Comparison of ENCODE assay signal across 8 cellular contexts in the genomic region with DNA sequence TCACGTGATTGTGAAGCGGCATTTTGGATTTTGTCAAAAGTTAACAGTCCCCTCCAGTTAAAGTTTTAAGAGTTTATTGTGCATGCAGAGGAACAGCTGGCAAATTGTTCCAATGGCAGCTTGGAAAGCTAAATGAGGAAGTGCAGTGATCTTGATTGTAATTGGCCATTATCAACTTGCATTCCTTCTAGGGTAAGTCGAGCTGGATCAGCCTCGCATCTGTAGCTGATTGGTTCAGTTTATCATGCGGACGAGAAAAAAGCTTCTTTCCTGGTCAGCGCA. TPM values are rescaled to one million over a fixed set of nuclear protein-coding genes. Genes with fewer than 3 reads are reported as not detected.
DNase-seq lines count a peak whose midpoint lies in the region; ATAC-seq and TF ChIP-seq lines count a peak whose summit lies in the region.

No MANE protein-coding gene starts in this region.

- H3K27ac ChIP-seq in gastroesophageal sphincter (peak overlapping the region in 3 of 4 donors; percentile 81 to 90 (median 89)), trophoblast cell (ENCODE audit: low read depth, low read length) (peak overlapping the region; percentile 63)

- H3K4me1 Mint-ChIP-seq in activated B cell treated with CpG ODN at 0.5 μM for 24 hours, result peaks cover 28% of the 10 kb centered on the region

- H3K36me3 ChIP-seq in gastroesophageal sphincter, result no peaks in the 10 kb centered on the region
- peaks cover 5 to 12% of the 10 kb centered on the region in 2 experiments for H3K36me3 ChIP-seq in trophoblast cell (ENCODE audit: control insufficient read depth in 1 of 2, insufficient read depth in 2 of 2, low read length in 2 of 2)

- peaks cover 7% of the 10 kb centered on the region for H3K79me1 ChIP-seq in trophoblast cell (ENCODE audit: low read length)

- peak overlapping the region; percentile 90 for H3K4me3 ChIP-seq in AG10803 (ENCODE audit: low read length)
- H3K4me3 ChIP-seq in GM08714 (ENCODE audit: low read length), result peak overlapping the region; percentile 72
- peak overlapping the region; percentile 72 to 85 for H3K4me3 ChIP-seq in gastroesophageal sphincter
- H3K4me3 ChIP-seq in trophoblast cell (ENCODE audit: low read depth, low read length), result peak overlapping the region; percentile 94

- no peak overlapping the region for H2BK120ac ChIP-seq in trophoblast cell (ENCODE audit: insufficient read depth, low read length, poor library complexity)

- H2AK5ac ChIP-seq in trophoblast cell (ENCODE audit: low read length), result no peak overlapping the region

- TF ChIP-seq CTCF in AG10803 (conservative IDR thresholded peaks at IDR 0.05; ENCODE audit: low read length) (no peak), activated B cell treated with CpG ODN at 0.5 μM for 24 hours (IDR thresholded peaks at IDR 0.05) (no peak), gastroesophageal sphincter (IDR thresholded peaks at IDR 0.05) (no peak)

- DNase-seq in AG10803 (ENCODE audit: low read depth) (peak; percentile 69), Kasumi-1 (lab: John Stamatoyannopoulos, UW) (peak; percentile 88 to 93), activated B cell treated with CpG ODN at 0.5 μM for 24 hours (no peak), trophoblast cell (peak; percentile 21 to 59), NCI-H1092 (lab: John Stamatoyannopoulos, UW) (no peak)
- no peak for DNase-seq in activated CD8-positive, alpha-beta memory T cell treated with anti-CD3 and anti-CD28 coated beads, Interleukin-2, amount 50 U/mL, for 4 hours

- H4K91ac ChIP-seq in trophoblast cell (ENCODE audit: low read depth, low read length), result peak overlapping the region; percentile 81

- peak overlapping the region; percentile 7 for H3K4ac ChIP-seq in trophoblast cell (ENCODE audit: low read depth, low read length)

- H3K14ac ChIP-seq in trophoblast cell (ENCODE audit: low read length), result no peak overlapping the region

- no peak overlapping the region for H3K18ac ChIP-seq in trophoblast cell (ENCODE audit: low read length)

- peak overlapping the region; percentile 69 for H3K23ac ChIP-seq in trophoblast cell (ENCODE audit: low read length)

- peak overlapping the region; percentile 96 for H4K12ac ChIP-seq in trophoblast cell (ENCODE audit: low read depth, low read length)

- no peak for TF ChIP-seq EP300 in gastroesophageal sphincter (IDR thresholded peaks at IDR 0.05)

- intact Hi-C loops in activated B cell treated with CpG ODN at 0.5 μM for 24 hours (cut with micrococcal nuclease), result loop anchor here (2.0 to 10.0 kb wide), 3 partner anchors 144 to 612 kb away; a partner anchor contains a TSS

- H3K79me2 ChIP-seq in trophoblast cell (ENCODE audit: control insufficient read depth, insufficient read depth, low read length, poor library complexity), result peaks cover 8% of the 10 kb centered on the region

- peak overlapping the region; percentile 98 for H3K4me3 Mint-ChIP-seq in activated B cell treated with CpG ODN at 0.5 μM for 24 hours

- CTCF ChIA-PET in activated B cell treated with CpG ODN at 0.5 μM for 24 hours (lab: Charles Lee), result interaction anchor here (1.0 kb wide), 1 partner anchor 27 kb away, joined by 3 read pairs; a partner anchor contains a TSS

- H2BK5ac ChIP-seq in trophoblast cell (ENCODE audit: low read depth, low read length, poor library complexity), result no peak overlapping the region

- TF ChIP-seq POLR2A in gastroesophageal sphincter (IDR thresholded peaks at IDR 0.05), result no peak

- peak overlapping the region; percentile 99 for H2AFZ ChIP-seq in trophoblast cell (ENCODE audit: insufficient read depth, low read length, poor library complexity)

- peaks cover 21% of the 10 kb centered on the region for H3K36me3 Mint-ChIP-seq in activated B cell treated with CpG ODN at 0.5 μM for 24 hours (ENCODE audit: low read depth)

- H3K4me1 ChIP-seq in gastroesophageal sphincter (peaks cover 2 to 32% (median 4%) of the 10 kb centered on the region in 3 donors), trophoblast cell (ENCODE audit: control insufficient read depth in 1 of 2, insufficient read depth in 2 of 2, low read length in 2 of 2) (peaks cover 0 to 5% of the 10 kb centered on the region in 2 experiments)

- no peak overlapping the region for H4K8ac ChIP-seq in trophoblast cell (ENCODE audit: low read depth, low read length)

- H3K27me3 ChIP-seq in gastroesophageal sphincter (peaks cover 4% of the 10 kb centered on the region), trophoblast cell (ENCODE audit: insufficient read depth, low read length) (no peaks in the 10 kb centered on the region)

- POLR2A ChIA-PET in activated B cell treated with CpG ODN at 0.5 μM for 24 hours (lab: Charles Lee), result interaction anchor here (0.6 to 1.7 kb wide), 11 partner anchors 11 to 1404 kb away, joined by 3 to 21 read pairs (median 7); a partner anchor contains a TSS

- no peaks in the 10 kb centered on the region for H3K27me3 Mint-ChIP-seq in activated B cell treated with CpG ODN at 0.5 μM for 24 hours

- peak overlapping the region; percentile 89 for H3K9ac ChIP-seq in trophoblast cell (ENCODE audit: low read length)

- no peaks in the 10 kb centered on the region for H3K9me3 Mint-ChIP-seq in activated B cell treated with CpG ODN at 0.5 μM for 24 hours

- no peaks in the 10 kb centered on the region for H3K9me3 ChIP-seq in gastroesophageal sphincter
- no peaks in the 10 kb centered on the region for H3K9me3 ChIP-seq in trophoblast cell (ENCODE audit: insufficient read depth, low read depth, low read length)

- peak overlapping the region; percentile 93 for H3K27ac Mint-ChIP-seq in activated B cell treated with CpG ODN at 0.5 μM for 24 hours

- peak overlapping the region; percentile 98 for H3K4me2 ChIP-seq in trophoblast cell (ENCODE audit: low read length)

- no peak overlapping the region for H2BK12ac ChIP-seq in trophoblast cell (ENCODE audit: low read length)

- ATAC-seq in activated B cell treated with CpG ODN at 0.5 μM for 24 hours (ENCODE audit: low read depth), result no peak
- ATAC-seq in gastroesophageal sphincter, result no peak

- 0 to 4% methylated on average over 6 to 7 of the region's 7 CpGs for WGBS in gastroesophageal sphincter (ENCODE audit: low coverage in 1 of 2), 2 donors
- no CpG with 5 or more reads among the region's 7 CpGs for WGBS in trophoblast cell (ENCODE audit: extremely low coverage, insufficient coverage, insufficient read length)

RNA-seq across cellular contexts. Expression of a gene that starts 0.6 kb away (rescaled TPM):
- total RNA-seq in activated B cell treated with CpG ODN at 0.5 μM for 24 hours, result 24.5 and 38.3 TPM in 2 replicates
- 1 to 10 TPM; 1.4 to 4.8 (median 4.6) TPM for total RNA-seq in gastroesophageal sphincter
- polyA plus RNA-seq in trophoblast cell (2013), result 4.1 and 5.0 TPM in 2 replicates

RNA-seq across cellular contexts. Expression of a gene that starts 7.3 kb away (rescaled TPM):
- total RNA-seq in activated B cell treated with CpG ODN at 0.5 μM for 24 hours, result 248 and 334 TPM in 2 replicates
- total RNA-seq in gastroesophageal sphincter, result 100 to 1,000 TPM; 443 to 971 (median 916) TPM
- 482 and 489 TPM in 2 replicates for polyA plus RNA-seq in trophoblast cell (2013)

RNA-seq across cellular contexts. Expression of a gene that starts 26.8 kb away (rescaled TPM):
- total RNA-seq in activated B cell treated with CpG ODN at 0.5 μM for 24 hours (61.5 and 61.7 TPM in 2 replicates), gastroesophageal sphincter (10 to 100 TPM; 29.9 to 54.1 (median 45.1) TPM)
- 16.9 and 18.0 TPM in 2 replicates for polyA plus RNA-seq in trophoblast cell (2013)

RNA-seq across cellular contexts. Expression of a gene that starts 31.2 kb away (rescaled TPM):
- total RNA-seq in activated B cell treated with CpG ODN at 0.5 μM for 24 hours, result 9.5 and 10.3 TPM in 2 replicates
- total RNA-seq in gastroesophageal sphincter, result 10 to 100 TPM in 2 of 4 donors, 1 to 10 TPM in 2; 7.5 to 12.5 (median 10.6) TPM
- polyA plus RNA-seq in trophoblast cell (2013), result 7.8 and 8.4 TPM in 2 replicates

RNA-seq across cellular contexts. Expression of a gene that starts 34.5 kb away (rescaled TPM):
- total RNA-seq in activated B cell treated with CpG ODN at 0.5 μM for 24 hours (46.2 and 60.9 TPM in 2 replicates), gastroesophageal sphincter (10 to 100 TPM; 13.6 to 34.6 (median 23.0) TPM)
- polyA plus RNA-seq in trophoblast cell (2013), result 61.2 and 66.0 TPM in 2 replicates

Comparison
In these comparisons a context has a peak if more than half of its experiments do, and no peak if none do; other contexts are left out.
1. DNase-seq: peak in AG10803 (single experiment), Kasumi-1 (2 of 2) and trophoblast cell (2 of 2); none in activated B cell treated with CpG ODN at 0.5 μM for 24 hours (single experiment), NCI-H1092 (single experiment) and activated CD8-positive, alpha-beta memory T cell treated with anti-CD3 and anti-CD28 coated beads, Interleukin-2, amount 50 U/mL, for 4 hours (single experiment).
2. Peak in every context shown above with its lines, with median percentiles within 50 percentile points of each other: H3K4me3 ChIP-seq.